Comparison of ENCODE assay signal across 9 cellular contexts in the genomic region with DNA sequence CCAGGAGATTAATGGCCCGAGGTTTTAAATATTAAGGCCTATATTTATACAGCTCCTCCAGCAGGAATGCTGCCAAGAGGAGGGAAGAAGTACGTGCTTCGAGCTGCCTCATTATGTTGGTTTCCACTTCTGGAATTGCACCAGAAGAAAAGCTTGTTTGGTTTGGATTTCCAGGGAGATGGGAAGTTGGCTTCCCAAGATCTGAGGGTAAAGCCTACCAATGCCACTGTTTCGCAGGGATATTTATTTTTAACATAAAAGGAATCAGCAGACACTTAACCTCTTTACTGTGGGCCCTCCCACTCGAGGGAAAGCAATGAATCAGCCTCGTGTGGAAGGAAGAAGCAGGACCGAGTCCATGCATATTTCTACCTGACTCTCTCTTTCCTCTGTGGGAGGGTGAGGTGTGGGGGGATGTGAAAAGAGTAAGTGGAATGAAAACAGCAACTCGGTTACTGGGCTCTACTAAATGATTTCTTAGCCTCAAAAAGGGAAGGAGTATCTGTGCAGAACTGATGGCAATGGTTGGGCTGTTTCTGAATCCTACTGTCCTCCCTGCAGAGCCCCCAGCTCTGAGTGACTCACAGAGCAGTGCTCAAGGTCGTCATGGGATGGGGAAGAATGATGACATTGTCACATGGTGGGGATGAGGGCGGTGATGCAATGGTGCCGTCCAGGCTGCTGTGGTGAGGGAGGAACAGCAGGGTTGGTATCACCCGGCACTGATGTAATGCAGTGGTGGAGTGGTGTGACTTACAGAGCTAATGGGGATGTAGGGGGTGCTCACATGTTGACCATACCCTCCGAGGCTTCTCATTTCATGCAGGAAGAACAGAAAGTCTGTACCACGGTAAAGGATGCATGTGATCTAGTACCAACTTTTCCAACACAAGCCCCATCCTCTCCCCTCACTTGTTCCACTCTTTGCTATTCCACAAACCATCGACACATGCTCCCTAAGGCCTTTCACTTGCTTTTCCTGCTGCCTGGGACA.
DNase-seq lines count a peak whose midpoint lies in the region; ATAC-seq, FAIRE-seq and TF ChIP-seq lines count a peak whose summit lies in the region.
"Had no signal": no experiment of that assay in that cellular context is flagged by ENCODE, and none has a peak within 500 bp of the region (broad histone marks: within the 10 kb centered on the region; RNA-seq: fewer than 3 reads in every experiment).

No MANE protein-coding gene starts in this region.

- FAIRE-seq in HTR-8/SVneo (lab: Jason Lieb, UNC) = no peak

- no peak for TF ChIP-seq CTCF in HL-60 (IDR thresholded peaks at IDR 0.05; ENCODE audit: insufficient read depth, low read length)
- no peak for TF ChIP-seq CTCF in cardiac fibroblast (IDR thresholded peaks at IDR 0.05; ENCODE audit: low read depth, low read length)

- ATAC-seq in HG03139 (IDR thresholded peaks at IDR 0.05; ENCODE audit: unreplicated experiment) (no peak), GM21423 (IDR thresholded peaks at IDR 0.05; ENCODE audit: unreplicated experiment) (no peak)

- H3K4me3 ChIP-seq in HL-60 (replicated peaks; ENCODE audit: insufficient read depth, low read length) = no peak overlapping the region
- H3K4me3 ChIP-seq in cardiac fibroblast (replicated peaks in 1 of 2; ENCODE audit: low read depth in 2 of 2, low read length in 2 of 2) = no peak overlapping the region

- H3K27ac ChIP-seq in HL-60 (replicated peaks) = no peak overlapping the region

- no peaks in the 10 kb centered on the region for H3K27me3 ChIP-seq in HL-60 (ENCODE audit: insufficient read depth, poor library complexity, severe bottlenecking)

- DNase-seq in AG08395 (ENCODE audit: low spot score) (peak; percentile 90), HL-60 (ENCODE audit: low read depth in 1 of 2, low spot score in 1 of 2) (peak; percentile 49 to 60), cardiac fibroblast (ENCODE audit: low read depth in 2 of 2) (peak; percentile 53 to 74), mucosa of gallbladder (ENCODE audit: low spot score) (peak; percentile 17), HTR-8/SVneo (ENCODE audit: insufficient read length, low spot score) (no peak), COR-L47 (lab: John Stamatoyannopoulos, UW) (no peak)
- DNase-seq: activated CD4-positive, alpha-beta T cell treated with anti-CD3 and anti-CD28 coated beads, Interleukin-2, amount 10 ng/mL, durations not matched to agents 7 days and 5 days had no signal

Comparison
In these comparisons a context has a peak if more than half of its experiments do, and no peak if none do; other contexts are left out.
1. DNase-seq: peak in AG08395 (single experiment), HL-60 (2 of 2), cardiac fibroblast (2 of 2) and mucosa of gallbladder (single experiment); none in HTR-8/SVneo (single experiment) and COR-L47 (single experiment).